17 cellular contexts compared by ENCODE assay signal in genomic region chr2:20691076-20691708, GRCh38. TPM values are rescaled to one million over a fixed set of nuclear protein-coding genes. Genes with fewer than 3 reads are reported as not detected.
DNase-seq lines count a peak whose midpoint lies in the region; ATAC-seq and TF ChIP-seq lines count a peak whose summit lies in the region.
"Had no signal": no experiment of that assay in that cellular context is flagged by ENCODE, and none has a peak within 500 bp of the region (broad histone marks: within the 10 kb centered on the region; RNA-seq: fewer than 3 reads in every experiment).

No MANE protein-coding gene starts in this region.

- H2BK5ac ChIP-seq in H9 (ENCODE audit: insufficient read length, low read length), result no peak overlapping the region

- DNase-seq in H9 (no peak), endothelial cell (ENCODE audit: low spot score) (no peak), left colon (no peak), right lobe of liver (no peak), NCI-H2029 treated with DMSO at 0.1 percent for 48 hours (lab: John Stamatoyannopoulos, UW) (no peak), NCI-H774 (lab: John Stamatoyannopoulos, UW) (no peak), coronary artery (ENCODE audit: low spot score) (no peak)
- DNase-seq in stimulated activated naive CD4-positive, alpha-beta T cell (lab: John Stamatoyannopoulos, UW), result no peak
- DNase-seq: AML-193; Caco-2; CD4-positive, alpha-beta T cell; HFFc6 had no signal

- WGBS in H9 (ENCODE audit: extremely low coverage, insufficient read length, low lambda C conversion rate), result no CpG with 5 or more reads among the region's 6 CpGs
- 26% methylated on average over 4 of the region's 6 CpGs for WGBS in right lobe of liver (ENCODE audit: insufficient coverage, low coverage, low lambda C conversion rate, missing lambda C conversion rate)

- H3K27me3 Mint-ChIP-seq in H9 (ENCODE audit: low read depth) (no peaks in the 10 kb centered on the region), endothelial cell (ENCODE audit: unreplicated experiment) (peaks cover 2% of the 10 kb centered on the region)
- H3K27me3 Mint-ChIP-seq: CD4-positive, alpha-beta T cell had no signal

- H2BK12ac ChIP-seq in H9 (ENCODE audit: insufficient read length, low read depth, low read length), result no peak overlapping the region

- H3K4me2 ChIP-seq in H9 (ENCODE audit: insufficient read depth, insufficient read length, low read length), result no peak overlapping the region
- H3K4me2 ChIP-seq: A549, GM23338 had no signal

- intact Hi-C loops in left colon (cut with DNase I, micrococcal nuclease) (no loop called here), right lobe of liver (cut with DNase I) (no loop called here)

- no peak overlapping the region for H3K4me3 ChIP-seq in right lobe of liver
- H3K4me3 ChIP-seq in coronary artery, result no peak overlapping the region
- H3K4me3 ChIP-seq: A549, GM23338 had no signal

- no peaks in the 10 kb centered on the region for H3K36me3 ChIP-seq in right lobe of liver

- no peaks in the 10 kb centered on the region for H3K9me3 Mint-ChIP-seq in H9
- H3K9me3 Mint-ChIP-seq in endothelial cell (ENCODE audit: unreplicated experiment), result no peaks in the 10 kb centered on the region
- H3K9me3 Mint-ChIP-seq: CD4-positive, alpha-beta T cell; GM23338; HFFc6 had no signal

- no peak overlapping the region for H3K18ac ChIP-seq in H9 (ENCODE audit: insufficient read length, low read depth, low read length)

- no peaks in the 10 kb centered on the region for H3K79me1 ChIP-seq in H9 (ENCODE audit: insufficient read depth, low read depth, low read length, poor library complexity, severe bottlenecking)

- H4K8ac ChIP-seq in H9 (replicated peaks; ENCODE audit: insufficient read length, low read depth, low read length), result no peak overlapping the region

- peak; percentile 65 for ATAC-seq in left colon
- peak; percentile 37 to 57 (median 48) for ATAC-seq in right lobe of liver
- ATAC-seq: A549, GM23338, HCT116 had no signal

- H2AK5ac ChIP-seq in H9 (ENCODE audit: insufficient read length, low read length), result no peak overlapping the region

- H3K4me1 ChIP-seq in H9 (ENCODE audit: insufficient read depth, low read length) (no peaks in the 10 kb centered on the region), right lobe of liver (peaks cover 0 to 20% (median 9%) of the 10 kb centered on the region in 4 donors)
- H3K4me1 ChIP-seq: A549, Caco-2 had no signal

- H3K79me2 ChIP-seq in H9 (ENCODE audit: insufficient read depth, low read length), result no peaks in the 10 kb centered on the region

- H3K23me2 ChIP-seq in H9 (ENCODE audit: insufficient read length, low read depth, low read length, poor library complexity, severe bottlenecking), result no peaks in the 10 kb centered on the region

- no peak overlapping the region for H2BK120ac ChIP-seq in H9 (ENCODE audit: low read depth, low read length, poor library complexity, severe bottlenecking)

- H3K56ac ChIP-seq in H9 (ENCODE audit: insufficient read length, low read depth, low read length), result no peak overlapping the region

- TF ChIP-seq CTCF in H9 (conservative IDR thresholded peaks at IDR 0.05) (no peak), endothelial cell (IDR thresholded peaks at IDR 0.05; ENCODE audit: unreplicated experiment) (no peak), right lobe of liver (IDR thresholded peaks at IDR 0.05) (no peak), coronary artery (IDR thresholded peaks at IDR 0.05) (no peak)

- TF ChIP-seq POLR2A in right lobe of liver (IDR thresholded peaks at IDR 0.05), result no peak

- H3K36me3 Mint-ChIP-seq in H9 (ENCODE audit: insufficient read depth in 1 of 3, low read depth in 3 of 3) (peaks cover 6 to 15% (median 10%) of the 10 kb centered on the region in 3 experiments; a peak in 6 of 7 replicates), endothelial cell (ENCODE audit: low read depth, unreplicated experiment) (peaks cover 20% of the 10 kb centered on the region)

- no peaks in the 10 kb centered on the region for H4K20me1 ChIP-seq in H9 (ENCODE audit: control insufficient read depth, insufficient read depth, insufficient read length)

- H3K14ac ChIP-seq in H9 (ENCODE audit: insufficient read depth, low read length), result no peak overlapping the region

- H3K27ac Mint-ChIP-seq in H9, result peak overlapping the region in 2 of 3 experiments; percentile 49 to 77; a peak in 2 of 7 replicates
- H3K27ac Mint-ChIP-seq in endothelial cell (ENCODE audit: unreplicated experiment), result peak overlapping the region; percentile 57
- H3K27ac Mint-ChIP-seq: CD4-positive, alpha-beta T cell; GM23338; HFFc6 had no signal

- no peak overlapping the region for H2AFZ ChIP-seq in H9 (ENCODE audit: low read length)
- H2AFZ ChIP-seq: GM23338 had no signal

- no peaks in the 10 kb centered on the region for H3K27me3 ChIP-seq in H9 (ENCODE audit: insufficient read depth, low read length)
- no peaks in the 10 kb centered on the region for H3K27me3 ChIP-seq in right lobe of liver

- H4K91ac ChIP-seq in H9 (ENCODE audit: insufficient read length, low read depth, low read length), result no peak overlapping the region

- no peak overlapping the region for H2BK15ac ChIP-seq in H9 (ENCODE audit: low read depth, low read length)

- no peak overlapping the region for H4K5ac ChIP-seq in H9 (ENCODE audit: insufficient read length, low read depth, low read length)

- H3K4me1 Mint-ChIP-seq in H9 (no peaks in the 10 kb centered on the region), endothelial cell (ENCODE audit: unreplicated experiment) (peaks cover 18% of the 10 kb centered on the region)
- H3K4me1 Mint-ChIP-seq: GM23338 had no signal

- H3K23ac ChIP-seq in H9 (ENCODE audit: insufficient read length, low read depth, low read length), result no peak overlapping the region

- H3K4me3 Mint-ChIP-seq in H9, result no peak overlapping the region
- no peak overlapping the region for H3K4me3 Mint-ChIP-seq in endothelial cell (ENCODE audit: unreplicated experiment)
- H3K4me3 Mint-ChIP-seq: CD4-positive, alpha-beta T cell; GM23338; HFFc6 had no signal

- H3K27ac ChIP-seq in H9 (ENCODE audit: insufficient read length, low read depth, low read length) (no peak overlapping the region), right lobe of liver (peak overlapping the region in 2 of 3 donors; percentile 84 to 94), coronary artery (no peak overlapping the region)
- H3K27ac ChIP-seq: 22Rv1, A549, C4-2B had no signal

- no peak overlapping the region for H3T11ph ChIP-seq in H9 (ENCODE audit: low read length)

- no peak overlapping the region for H3K4ac ChIP-seq in H9 (ENCODE audit: low read depth, low read length)

- H2BK20ac ChIP-seq in H9 (ENCODE audit: low read depth, low read length, poor library complexity, severe bottlenecking), result no peak overlapping the region

- H3K9me3 ChIP-seq in H9 (ENCODE audit: control insufficient read depth, low read depth, low read length) (no peaks in the 10 kb centered on the region), right lobe of liver (no peaks in the 10 kb centered on the region)
- H3K9me3 ChIP-seq: A549, Caco-2 had no signal

- H3K9ac ChIP-seq in H9 (ENCODE audit: extremely low read depth, insufficient read length, low read length), result no peak overlapping the region

RNA-seq across cellular contexts. Expression of gene GDF7, which starts 24.2 kb away (rescaled TPM):
- 0.04 TPM in 1 of 2 replicates, not detected in the other for total RNA-seq in H9 (2021)
- 11.2 TPM for total RNA-seq in endothelial cell (ENCODE audit: unreplicated experiment)
- total RNA-seq in left colon, result under 1 TPM; 0.18 to 0.25 TPM
- 1 to 10 TPM in 5 of 6 experiments, under 1 TPM in 1; 0.95 to 5.0 (median 2.9) TPM for total RNA-seq in right lobe of liver

RNA-seq across cellular contexts. Expression of gene HS1BP3, which starts 40.3 kb away (rescaled TPM):
- total RNA-seq in H9 (2021) (10.8 and 11.1 TPM in 2 replicates), endothelial cell (ENCODE audit: unreplicated experiment) (33.6 TPM), left colon (10 to 100 TPM; 26.9 to 33.5 TPM), right lobe of liver (10 to 100 TPM; 17.5 to 34.7 (median 20.2) TPM)

Comparison
In these comparisons a context has a peak if more than half of its experiments do, and no peak if none do; other contexts are left out.
1. H3K27ac ChIP-seq: peak in right lobe of liver (2 of 3); none in H9 (single experiment) and coronary artery (0 of 2).